In genomic region chr1:19441048-19441447, GRCh38 we compare ENCODE assay signal across 1 cellular context.
TF ChIP-seq lines count a peak whose summit lies in the region.

No MANE protein-coding gene starts in this region.

TF ChIP-seq in GM23338, 12 proteins besides CTCF, POLR2A, EP300 and RAD21 (continued from another document):
- TF ChIP-seq ZNF462 (CRISPR knock-in tag; IDR thresholded peaks at IDR 0.05) (no peak), REST (IDR thresholded peaks at IDR 0.05; ENCODE audit: unreplicated experiment) (no peak), CREB1 (CRISPR knock-in tag; IDR thresholded peaks at IDR 0.05; ENCODE audit: low read depth) (no peak), JUNB (IDR thresholded peaks at IDR 0.05; ENCODE audit: unreplicated experiment) (no peak), ZNF331 (CRISPR knock-in tag; IDR thresholded peaks at IDR 0.05; ENCODE audit: low read depth) (no peak), EZH2 (IDR thresholded peaks at IDR 0.05; ENCODE audit: low read depth, unreplicated experiment) (no peak), EZH2phosphoT487 (IDR thresholded peaks at IDR 0.05; ENCODE audit: unreplicated experiment) (no peak), ETS1 (IDR thresholded peaks at IDR 0.05) (no peak), STAT1 (IDR thresholded peaks at IDR 0.05; ENCODE audit: unreplicated experiment) (no peak), NANOG (IDR thresholded peaks at IDR 0.05; ENCODE audit: borderline replicate concordance) (no peak), POLR2AphosphoS5 (IDR thresholded peaks at IDR 0.05; ENCODE audit: low read depth) (no peak)
